40 cellular contexts compared by ENCODE assay signal in the genomic region with DNA sequence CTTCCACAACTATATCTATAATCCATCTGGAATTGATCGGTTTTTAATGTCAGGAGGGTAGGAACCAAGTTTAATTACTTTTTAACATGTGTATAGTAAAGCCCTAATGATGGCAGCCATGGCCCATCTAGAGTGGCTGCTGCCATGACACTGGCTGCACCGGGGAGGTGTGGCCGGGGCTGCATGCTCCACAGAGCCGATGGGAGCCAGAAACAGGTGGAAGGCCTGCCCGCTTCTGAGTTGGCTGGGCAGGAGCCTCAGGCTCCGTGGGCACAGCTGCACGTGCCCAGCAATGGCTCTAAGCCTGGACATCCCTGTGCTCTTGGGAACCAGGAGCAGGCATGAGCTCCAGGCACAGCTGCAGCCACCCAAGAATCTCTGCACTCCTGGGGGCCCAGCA.
"Had no signal": no experiment of that assay in that cellular context is flagged by ENCODE, and none has a peak within 500 bp of the region (broad histone marks: within the 10 kb centered on the region; RNA-seq: fewer than 3 reads in every experiment).

No MANE protein-coding gene starts in this region.

- ATAC-seq: activated naive CD4-positive, alpha-beta T cell treated with anti-CD3 and anti-CD28 coated beads, Interleukin-2, amount 50 U/mL, for 72 hours; activated naive CD8-positive, alpha-beta T cell treated with anti-CD3 and anti-CD28 coated beads, Interleukin-2, amount 50 U/mL, for 24 hours; activated T-cell treated with anti-CD3 and anti-CD28 coated beads, Interleukin-2, amount 50 U/mL, for 4 hours; activated T-cell treated with anti-CD3 and anti-CD28 coated beads, Interleukin-2, amount 50 U/mL, for 72 hours; activated T-helper 17 cell treated with anti-CD3 and anti-CD28 coated beads, Interleukin-2, amount 50 U/mL, for 72 hours; body of pancreas had no signal

- H3K4me1 ChIP-seq: adrenal gland, ascending aorta, body of pancreas, breast epithelium had no signal

- H3K36me3 ChIP-seq: adrenal gland, ascending aorta, brain microvascular endothelial cell, breast epithelium, cardiac muscle cell had no signal

- H3K27ac Mint-ChIP-seq: activated naive CD4-positive, alpha-beta T cell treated with anti-CD3 and anti-CD28 coated beads for 36 hours; activated naive CD4-positive, alpha-beta T cell treated with anti-CD3 and anti-CD28 coated beads, Interleukin-2, amount 10 ng/mL, durations not matched to agents 7 days and 5 days; activated naive CD4-positive, alpha-beta T cell treated with anti-CD3 and anti-CD28 coated beads, Interleukin-2, amount 50 U/mL, for 24 hours; activated naive CD4-positive, alpha-beta T cell treated with anti-CD3 and anti-CD28 coated beads, Interleukin-2, amount 50 U/mL, for 72 hours; activated naive CD8-positive, alpha-beta T cell; activated naive CD8-positive, alpha-beta T cell treated with anti-CD3 and anti-CD28 coated beads for 36 hours; activated naive CD8-positive, alpha-beta T cell treated with anti-CD3 and anti-CD28 coated beads, Interleukin-2, amount 10 ng/mL, durations not matched to agents 7 days and 5 days; activated naive CD8-positive, alpha-beta T cell treated with anti-CD3 and anti-CD28 coated beads, Interleukin-2, amount 50 U/mL, for 24 hours; activated T-cell treated with anti-CD3 and anti-CD28 coated beads, Interleukin-2, amount 50 U/mL, for 24 hours; activated T-cell treated with anti-CD3 and anti-CD28 coated beads, Interleukin-2, amount 50 U/mL, for 72 hours; activated T-helper 1 cell treated with anti-CD3 and anti-CD28 coated beads, Interleukin-12 subunit alpha, Interleukin-12 subunit beta, Interleukin-2, Interleukin-4 antibody, amounts not matched to agents 30 ng/mL and 10 ng/mL and 1 ng/mL, durations not matched to agents 14 hours and 24 hours and 36 hours; activated T-helper 17 cell treated with anti-CD3 and anti-CD28 coated beads, Interleukin-2, amount 50 U/mL, for 72 hours; activated T-helper 2 cell treated with anti-CD3 and anti-CD28 coated beads, Interferon-gamma antibody, Interleukin-2, Interleukin-4, amounts not matched to agents 10 μg/mL and 5 μg/mL and 100 μg/mL, durations not matched to agents 14 hours and 24 hours and 36 hours; brain had no signal

- H3K4me3 Mint-ChIP-seq: activated naive CD4-positive, alpha-beta T cell treated with anti-CD3 and anti-CD28 coated beads for 36 hours; activated naive CD4-positive, alpha-beta T cell treated with anti-CD3 and anti-CD28 coated beads, Interleukin-2, amount 10 ng/mL, durations not matched to agents 7 days and 5 days; activated naive CD4-positive, alpha-beta T cell treated with anti-CD3 and anti-CD28 coated beads, Interleukin-2, amount 50 U/mL, for 24 hours; activated naive CD8-positive, alpha-beta T cell; activated naive CD8-positive, alpha-beta T cell treated with anti-CD3 and anti-CD28 coated beads for 36 hours; activated naive CD8-positive, alpha-beta T cell treated with anti-CD3 and anti-CD28 coated beads, Interleukin-2, amount 10 ng/mL, durations not matched to agents 7 days and 5 days; activated naive CD8-positive, alpha-beta T cell treated with anti-CD3 and anti-CD28 coated beads, Interleukin-2, amount 50 U/mL, for 24 hours; activated T-cell treated with anti-CD3 and anti-CD28 coated beads, Interleukin-2, amount 50 U/mL, for 24 hours; activated T-cell treated with anti-CD3 and anti-CD28 coated beads, Interleukin-2, amount 50 U/mL, for 4 hours; activated T-cell treated with anti-CD3 and anti-CD28 coated beads, Interleukin-2, amount 50 U/mL, for 72 hours; activated T-helper 1 cell treated with anti-CD3 and anti-CD28 coated beads, Interleukin-12 subunit alpha, Interleukin-12 subunit beta, Interleukin-2, Interleukin-4 antibody, amounts not matched to agents 30 ng/mL and 10 ng/mL and 1 ng/mL, durations not matched to agents 14 hours and 24 hours and 36 hours; activated T-helper 17 cell treated with anti-CD3 and anti-CD28 coated beads, Interleukin-2, amount 50 U/mL, for 72 hours; brain; central memory CD8-positive, alpha-beta T cell had no signal

- DNase-seq: activated effector memory CD4-positive, alpha-beta T cell treated with anti-CD3 and anti-CD28 coated beads, Interleukin-2, amount 50 U/mL, for 16 hours; activated effector memory CD4-positive, alpha-beta T cell treated with Interleukin-2 at 50 U/mL for 16 hours; activated gamma-delta T cell; activated gamma-delta T cell treated with Interleukin-2 at 50 U/mL for 16 hours; activated naive CD4-positive, alpha-beta T cell; activated naive CD4-positive, alpha-beta T cell treated with anti-CD3 and anti-CD28 coated beads for 36 hours; activated naive CD4-positive, alpha-beta T cell treated with anti-CD3 and anti-CD28 coated beads, Interleukin-2, amount 10 ng/mL, durations not matched to agents 7 days and 5 days; activated naive CD4-positive, alpha-beta T cell treated with anti-CD3 and anti-CD28 coated beads, Interleukin-2, amount 50 U/mL, for 16 hours; activated naive CD4-positive, alpha-beta T cell treated with Interleukin-2 at 50 U/mL for 16 hours; activated naive CD8-positive, alpha-beta T cell treated with anti-CD3 and anti-CD28 coated beads for 36 hours; activated naive CD8-positive, alpha-beta T cell treated with anti-CD3 and anti-CD28 coated beads, Interleukin-2, amount 10 ng/mL, durations not matched to agents 7 days and 5 days; activated naive CD8-positive, alpha-beta T cell treated with anti-CD3 and anti-CD28 coated beads, Interleukin-2, amount 50 U/mL, for 24 hours; activated T-cell treated with anti-CD3 and anti-CD28 coated beads, Interleukin-2, amount 50 U/mL, for 1 hour; activated T-cell treated with anti-CD3 and anti-CD28 coated beads, Interleukin-2, amount 50 U/mL, for 24 hours; activated T-cell treated with anti-CD3 and anti-CD28 coated beads, Interleukin-2, amount 50 U/mL, for 4 hours; activated T-cell treated with anti-CD3 and anti-CD28 coated beads, Interleukin-2, amount 50 U/mL, for 48 hours; activated T-cell treated with anti-CD3 and anti-CD28 coated beads, Interleukin-2, amount 50 U/mL, for 72 hours; adrenal gland; amniotic stem cell; amygdala; anterior cingulate cortex; aorta; body of pancreas; brain microvascular endothelial cell; caudate nucleus; central memory CD4-positive, alpha-beta T cell; cerebellar nuclear complex had no signal

- H3K27me3 Mint-ChIP-seq: activated naive CD4-positive, alpha-beta T cell treated with anti-CD3 and anti-CD28 coated beads, Interleukin-2, amount 50 U/mL, for 24 hours; activated naive CD8-positive, alpha-beta T cell; activated naive CD8-positive, alpha-beta T cell treated with anti-CD3 and anti-CD28 coated beads for 36 hours; activated T-cell treated with anti-CD3 and anti-CD28 coated beads, Interleukin-2, amount 50 U/mL, for 24 hours; activated T-helper 17 cell treated with anti-CD3 and anti-CD28 coated beads, Interleukin-2, amount 50 U/mL, for 72 hours; central memory CD8-positive, alpha-beta T cell had no signal

- H3K36me3 Mint-ChIP-seq: brain had no signal

- H3K4me3 ChIP-seq: adrenal gland, ascending aorta, body of pancreas, breast epithelium, cardiac muscle cell had no signal

- H3K27ac ChIP-seq: adrenal gland, ascending aorta, body of pancreas, brain microvascular endothelial cell, breast epithelium, cardiac muscle cell had no signal

- H3K4me1 Mint-ChIP-seq: activated naive CD4-positive, alpha-beta T cell treated with anti-CD3 and anti-CD28 coated beads, Interleukin-2, amount 10 ng/mL, durations not matched to agents 7 days and 5 days; activated naive CD4-positive, alpha-beta T cell treated with anti-CD3 and anti-CD28 coated beads, Interleukin-2, amount 50 U/mL, for 24 hours; activated naive CD8-positive, alpha-beta T cell treated with anti-CD3 and anti-CD28 coated beads, Interleukin-2, amount 10 ng/mL, durations not matched to agents 7 days and 5 days; activated T-helper 17 cell treated with anti-CD3 and anti-CD28 coated beads, Interleukin-2, amount 50 U/mL, for 72 hours; central memory CD8-positive, alpha-beta T cell had no signal

- FAIRE-seq: astrocyte, bronchial epithelial cell had no signal
